Comparison of ENCODE assay signal across 8 cellular contexts in the genomic region with DNA sequence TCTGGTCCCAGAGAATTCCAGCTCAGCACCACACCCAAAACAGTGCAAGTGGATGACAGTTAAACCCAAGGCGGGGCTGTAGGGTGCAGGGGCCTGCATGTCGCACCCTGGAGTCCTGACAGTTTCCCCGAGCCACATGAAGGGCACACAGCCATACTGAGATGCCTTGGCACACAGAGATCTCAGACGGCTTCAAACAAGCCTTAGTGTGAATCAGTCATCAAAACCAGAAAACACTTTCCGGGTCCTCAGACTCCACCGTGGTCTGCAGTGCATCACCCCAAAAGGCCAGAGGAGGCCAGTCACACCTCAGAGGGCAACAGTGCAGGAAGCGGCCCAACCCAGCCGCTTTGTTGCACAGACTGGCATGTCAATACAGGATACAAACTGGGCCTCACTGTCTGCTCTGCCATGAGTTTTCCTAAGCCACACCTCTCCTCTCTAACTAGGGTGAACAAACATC.
DNase-seq lines count a peak whose midpoint lies in the region; ATAC-seq and TF ChIP-seq lines count a peak whose summit lies in the region.

No MANE protein-coding gene starts in this region.

- ATAC-seq in GM19397 (IDR thresholded peaks at IDR 0.05; ENCODE audit: unreplicated experiment), result peak; percentile 33
- peak; percentile 84 for ATAC-seq in left lobe of liver
- peak; percentile 92 for ATAC-seq in upper lobe of right lung

- intact Hi-C loops in upper lobe of right lung (cut with DNase I), result no loop called here

- H3K9me3 ChIP-seq in BLaER1 (peaks cover 10% of the 10 kb centered on the region), upper lobe of right lung (no peaks in the 10 kb centered on the region)

- no peak overlapping the region for H3K9ac ChIP-seq in BLaER1

- peak; percentile 51 for DNase-seq in Jurkat, Clone E6-1 (ENCODE audit: low read depth, low spot score)
- DNase-seq in activated T-cell treated with anti-CD3 and anti-CD28 coated beads, Interleukin-2, amount 50 U/mL, for 48 hours, result peak; percentile 80 to 81
- peak; percentile 69 for DNase-seq in left lobe of liver (ENCODE audit: low spot score)
- peak; percentile 74 for DNase-seq in upper lobe of right lung
- no peak for DNase-seq in GM19240 (ENCODE audit: insufficient read length, low spot score)
- no peak for DNase-seq in Ammon's horn (ENCODE audit: low spot score)

- no peaks in the 10 kb centered on the region for H4K20me1 ChIP-seq in BLaER1

- H3K27me3 ChIP-seq in BLaER1 (no peaks in the 10 kb centered on the region), upper lobe of right lung (no peaks in the 10 kb centered on the region)

- H3K4me3 ChIP-seq in BLaER1 (no peak overlapping the region), upper lobe of right lung (no peak overlapping the region)
- no peak overlapping the region for H3K4me3 ChIP-seq in Jurkat, Clone E6-1 (ENCODE audit: low read length)

- H3K36me3 ChIP-seq in BLaER1 (no peaks in the 10 kb centered on the region), upper lobe of right lung (no peaks in the 10 kb centered on the region)

- H3K27ac ChIP-seq in BLaER1 (peak overlapping the region; percentile 33; the same call in 1 of the 2 replicates), upper lobe of right lung (peak overlapping the region; percentile 47)

- H3K4me2 ChIP-seq in BLaER1, result peak overlapping the region; percentile 68

- H3K4me1 ChIP-seq in BLaER1 (peaks cover 32% of the 10 kb centered on the region), upper lobe of right lung (peaks cover 22% of the 10 kb centered on the region)

- peak; percentile 35 for TF ChIP-seq CTCF in upper lobe of right lung (IDR thresholded peaks at IDR 0.05)

Comparison
In these comparisons a context has a peak if more than half of its experiments do, and no peak if none do; other contexts are left out.
1. ATAC-seq: peak in every context shown above with its lines; median percentile 92 in upper lobe of right lung; 84 in left lobe of liver; 33 in GM19397.
2. DNase-seq: peak in Jurkat, Clone E6-1 (single experiment), activated T-cell treated with anti-CD3 and anti-CD28 coated beads, Interleukin-2, amount 50 U/mL, for 48 hours (2 of 2), left lobe of liver (single experiment) and upper lobe of right lung (single experiment); none in GM19240 (single experiment) and Ammon's horn (single experiment).